22 cellular contexts compared by ENCODE assay signal in genomic region chr6:90305800-90306448, GRCh38.
"Had no signal": no experiment of that assay in that cellular context is flagged by ENCODE, and none has a peak within 500 bp of the region (broad histone marks: within the 10 kb centered on the region; RNA-seq: fewer than 3 reads in every experiment).

No MANE protein-coding gene starts in this region.

- H3K36me3 Mint-ChIP-seq: activated CD4-positive, alpha-beta memory T cell treated with anti-CD3 and anti-CD28 coated beads for 36 hours; activated CD8-positive, alpha-beta memory T cell treated with anti-CD3 and anti-CD28 coated beads, Interleukin-2, amount 10 ng/mL, durations not matched to agents 7 days and 5 days had no signal

- H3K4me3 Mint-ChIP-seq: activated CD4-positive, alpha-beta memory T cell treated with anti-CD3 and anti-CD28 coated beads for 36 hours; activated CD8-positive, alpha-beta memory T cell treated with anti-CD3 and anti-CD28 coated beads, Interleukin-2, amount 10 ng/mL, durations not matched to agents 7 days and 5 days; activated naive CD4-positive, alpha-beta T cell treated with anti-CD3 and anti-CD28 coated beads for 36 hours; central memory CD8-positive, alpha-beta T cell; effector memory CD8-positive, alpha-beta T cell; nephron progenitor cell; stimulated activated naive CD8-positive, alpha-beta T cell treated with anti-CD3 and anti-CD28 coated beads, Interleukin-15, Interleukin-2, amounts not matched to agents 100 ng/mL and 50 ng/mL, for 24 hours had no signal

- H3K9me3 Mint-ChIP-seq: activated CD4-positive, alpha-beta memory T cell treated with anti-CD3 and anti-CD28 coated beads for 36 hours; activated naive CD4-positive, alpha-beta T cell treated with anti-CD3 and anti-CD28 coated beads for 36 hours; central memory CD8-positive, alpha-beta T cell; effector memory CD8-positive, alpha-beta T cell; nephron progenitor cell; stimulated activated naive CD8-positive, alpha-beta T cell treated with anti-CD3 and anti-CD28 coated beads, Interleukin-15, Interleukin-2, amounts not matched to agents 100 ng/mL and 50 ng/mL, for 24 hours had no signal

- H3K4me3 ChIP-seq: colonic mucosa, dorsolateral prefrontal cortex, pancreas, psoas muscle, right atrium auricular region, spleen, tibial artery had no signal

- H3K27me3 ChIP-seq: colonic mucosa, pancreas, right atrium auricular region, spleen had no signal

- H3K9me2 ChIP-seq: SK-N-SH had no signal

- H3K36me3 ChIP-seq: colonic mucosa, pancreas, right atrium auricular region, spleen, tibial artery had no signal

- H3K4me1 ChIP-seq: colonic mucosa, pancreas, psoas muscle, right atrium auricular region, tibial artery had no signal

- ATAC-seq: activated CD8-positive, alpha-beta memory T cell treated with anti-CD3 and anti-CD28 coated beads, Interleukin-2, amount 10 ng/mL, durations not matched to agents 7 days and 5 days; effector memory CD8-positive, alpha-beta T cell; esophagus mucosa; left ventricle myocardium superior; pancreas; psoas muscle had no signal

- H3K27ac Mint-ChIP-seq: activated CD4-positive, alpha-beta memory T cell treated with anti-CD3 and anti-CD28 coated beads for 36 hours; activated CD8-positive, alpha-beta memory T cell treated with anti-CD3 and anti-CD28 coated beads, Interleukin-2, amount 10 ng/mL, durations not matched to agents 7 days and 5 days; activated naive CD4-positive, alpha-beta T cell treated with anti-CD3 and anti-CD28 coated beads for 36 hours; effector memory CD8-positive, alpha-beta T cell; nephron progenitor cell; stimulated activated naive CD8-positive, alpha-beta T cell treated with anti-CD3 and anti-CD28 coated beads, Interleukin-15, Interleukin-2, amounts not matched to agents 100 ng/mL and 50 ng/mL, for 24 hours had no signal

- H3K27ac ChIP-seq: colonic mucosa, dorsolateral prefrontal cortex, pancreas, psoas muscle, right atrium auricular region, spleen, tibial artery had no signal

- H3K4me2 ChIP-seq: SK-N-SH had no signal

- H3K9me3 ChIP-seq: colonic mucosa, pancreas, psoas muscle, right atrium auricular region, SK-N-SH, spleen, tibial artery had no signal

- DNase-seq: activated CD4-positive, alpha-beta memory T cell treated with anti-CD3 and anti-CD28 coated beads for 36 hours; activated CD4-positive, alpha-beta T cell treated with anti-CD3 and anti-CD28 coated beads for 1 hour; activated CD8-positive, alpha-beta memory T cell treated with anti-CD3 and anti-CD28 coated beads, Interleukin-2, amount 10 ng/mL, durations not matched to agents 7 days and 5 days; activated naive CD4-positive, alpha-beta T cell treated with anti-CD3 and anti-CD28 coated beads for 36 hours; activated T-cell treated with anti-CD3 and anti-CD28 coated beads for 4 hours; colonic mucosa; dorsolateral prefrontal cortex; effector memory CD8-positive, alpha-beta T cell; foreskin melanocyte; left ventricle myocardium superior; mesenchymal stem cell; nephron progenitor cell; pancreas; psoas muscle; SK-N-SH; spleen; stimulated activated CD4-positive, alpha-beta T cell treated with anti-CD3 and anti-CD28 coated beads, Interleukin-4, amount 100 ng/mL, for 1 hour; tibial artery had no signal

- H3K4me1 Mint-ChIP-seq: central memory CD8-positive, alpha-beta T cell had no signal
